ENCODE assay signal across 21 cellular contexts in genomic region chr16:85729452-85729851, GRCh38. TPM values are rescaled to one million over a fixed set of nuclear protein-coding genes. Genes with fewer than 3 reads are reported as not detected.
DNase-seq lines count a peak whose midpoint lies in the region; ATAC-seq and TF ChIP-seq lines count a peak whose summit lies in the region.
"Had no signal": no experiment of that assay in that cellular context is flagged by ENCODE, and none has a peak within 500 bp of the region (broad histone marks: within the 10 kb centered on the region; RNA-seq: fewer than 3 reads in every experiment).

No MANE protein-coding gene starts in this region.

- in situ Hi-C loops in G401 (cut with HindIII; ENCODE audit: low sequenced_read_pairs), result no loop called here

- DNase-seq in EL, result peak; percentile 39
- DNase-seq in NCI-H82 (lab: John Stamatoyannopoulos, UW), result peak; percentile 47
- DNase-seq in neural crest cell (ENCODE audit: low read depth, low spot score), result no peak
- no peak for DNase-seq in stimulated activated CD4-positive, alpha-beta T cell treated with anti-CD3 and anti-CD28 coated beads, Interleukin-2, amount 100 ng/mL, for 24 hours
- no peak for DNase-seq in stimulated activated effector memory CD8-positive, alpha-beta T cell treated with anti-CD3 and anti-CD28 coated beads, Interleukin-12 subunit alpha, Interleukin-12 subunit beta, amount 100 ng/mL, for 72 hours (ENCODE audit: low spot score in 2 of 2)
- no peak for DNase-seq in G401 (ENCODE audit: low spot score)
- DNase-seq: activated CD8-positive, alpha-beta T cell treated with anti-CD3 and anti-CD28 coated beads for 36 hours; activated gamma-delta T cell treated with Interleukin-2 at 50 U/mL for 16 hours; activated T-cell treated with anti-CD3 and anti-CD28 coated beads for 4 hours; cortex of kidney; DMS79; midbrain; NCI-H1417; stimulated activated CD4-positive, alpha-beta T cell treated with anti-CD3 and anti-CD28 coated beads, Interleukin-2, amount 100 ng/mL, for 48 hours; stimulated activated naive CD4-positive, alpha-beta T cell treated with Interleukin-2 at 50 U/mL for 16 hours; T-helper 9 cell; thyroid gland had no signal

- H3K4me1 Mint-ChIP-seq in dendritic cell treated with granulocyte-macrophage colony-stimulating factor and Interleukin-4, amounts not matched to agents 40 ng/mL and 50 ng/mL, for 4 days (ENCODE audit: low read depth), result peaks cover 51% of the 10 kb centered on the region
- H3K4me1 Mint-ChIP-seq in neural crest cell, result peaks cover 10% of the 10 kb centered on the region
- no peaks in the 10 kb centered on the region for H3K4me1 Mint-ChIP-seq in stimulated activated effector memory CD8-positive, alpha-beta T cell treated with anti-CD3 and anti-CD28 coated beads, Interleukin-12 subunit alpha, Interleukin-12 subunit beta, amount 100 ng/mL, for 72 hours

- peaks cover 22% of the 10 kb centered on the region for H3K36me3 Mint-ChIP-seq in dendritic cell treated with granulocyte-macrophage colony-stimulating factor and Interleukin-4, amounts not matched to agents 40 ng/mL and 50 ng/mL, for 4 days (ENCODE audit: low read depth)
- H3K36me3 Mint-ChIP-seq in neural crest cell (ENCODE audit: low read depth), result no peaks in the 10 kb centered on the region
- no peaks in the 10 kb centered on the region for H3K36me3 Mint-ChIP-seq in stimulated activated effector memory CD8-positive, alpha-beta T cell treated with anti-CD3 and anti-CD28 coated beads, Interleukin-12 subunit alpha, Interleukin-12 subunit beta, amount 100 ng/mL, for 72 hours

- intact Hi-C loops in dendritic cell treated with granulocyte-macrophage colony-stimulating factor and Interleukin-4, amounts not matched to agents 40 ng/mL and 50 ng/mL, for 4 days (cut with micrococcal nuclease), result no loop called here

- no peaks in the 10 kb centered on the region for H3K27me3 Mint-ChIP-seq in dendritic cell treated with granulocyte-macrophage colony-stimulating factor and Interleukin-4, amounts not matched to agents 40 ng/mL and 50 ng/mL, for 4 days
- peaks cover 2% of the 10 kb centered on the region for H3K27me3 Mint-ChIP-seq in neural crest cell (ENCODE audit: low read depth)
- H3K27me3 Mint-ChIP-seq: activated CD8-positive, alpha-beta T cell treated with anti-CD3 and anti-CD28 coated beads for 36 hours had no signal

- no peak for ATAC-seq in HG03159 (IDR thresholded peaks at IDR 0.05; ENCODE audit: unreplicated experiment)
- ATAC-seq in stimulated activated effector memory CD8-positive, alpha-beta T cell treated with anti-CD3 and anti-CD28 coated beads, Interleukin-12 subunit alpha, Interleukin-12 subunit beta, amount 100 ng/mL, for 72 hours, result no peak
- ATAC-seq: activated CD8-positive, alpha-beta T cell treated with anti-CD3 and anti-CD28 coated beads for 36 hours; HepG2; left lung had no signal

- H3K4me3 Mint-ChIP-seq in dendritic cell treated with granulocyte-macrophage colony-stimulating factor and Interleukin-4, amounts not matched to agents 40 ng/mL and 50 ng/mL, for 4 days, result peak overlapping the region; percentile 30
- H3K4me3 Mint-ChIP-seq in neural crest cell, result no peak overlapping the region
- no peak overlapping the region for H3K4me3 Mint-ChIP-seq in stimulated activated effector memory CD8-positive, alpha-beta T cell treated with anti-CD3 and anti-CD28 coated beads, Interleukin-12 subunit alpha, Interleukin-12 subunit beta, amount 100 ng/mL, for 72 hours
- H3K4me3 Mint-ChIP-seq: activated CD8-positive, alpha-beta T cell treated with anti-CD3 and anti-CD28 coated beads for 36 hours had no signal

- peak overlapping the region; percentile 84 for H3K27ac Mint-ChIP-seq in dendritic cell treated with granulocyte-macrophage colony-stimulating factor and Interleukin-4, amounts not matched to agents 40 ng/mL and 50 ng/mL, for 4 days
- peak overlapping the region; percentile 93 for H3K27ac Mint-ChIP-seq in neural crest cell (ENCODE audit: unreplicated experiment)
- no peak overlapping the region for H3K27ac Mint-ChIP-seq in stimulated activated effector memory CD8-positive, alpha-beta T cell treated with anti-CD3 and anti-CD28 coated beads, Interleukin-12 subunit alpha, Interleukin-12 subunit beta, amount 100 ng/mL, for 72 hours
- H3K27ac Mint-ChIP-seq: activated CD8-positive, alpha-beta T cell treated with anti-CD3 and anti-CD28 coated beads for 36 hours had no signal

- no peaks in the 10 kb centered on the region for H3K9me3 Mint-ChIP-seq in dendritic cell treated with granulocyte-macrophage colony-stimulating factor and Interleukin-4, amounts not matched to agents 40 ng/mL and 50 ng/mL, for 4 days
- no peaks in the 10 kb centered on the region for H3K9me3 Mint-ChIP-seq in neural crest cell
- H3K9me3 Mint-ChIP-seq in stimulated activated effector memory CD8-positive, alpha-beta T cell treated with anti-CD3 and anti-CD28 coated beads, Interleukin-12 subunit alpha, Interleukin-12 subunit beta, amount 100 ng/mL, for 72 hours, result no peaks in the 10 kb centered on the region
- H3K9me3 Mint-ChIP-seq: activated CD8-positive, alpha-beta T cell treated with anti-CD3 and anti-CD28 coated beads for 36 hours had no signal

- no peak for TF ChIP-seq CTCF in neural crest cell (conservative IDR thresholded peaks at IDR 0.05)

RNA-seq across cellular contexts. Expression of gene C16orf74, which starts 21.4 kb away (rescaled TPM):
- total RNA-seq in neural crest cell, result 1.2 TPM in 2 replicates
- 1.4 and 13.4 TPM in 2 replicates for total RNA-seq in G401 (2014; rRNA removed; shearing (Covaris generic))

RNA-seq across cellular contexts. Expression of gene GINS2, which starts 40.7 kb away (rescaled TPM):
- total RNA-seq in neural crest cell, result 74.0 and 82.2 TPM in 2 replicates
- 47.8 and 48.9 TPM in 2 replicates for total RNA-seq in G401 (2014; rRNA removed; shearing (Covaris generic))

Comparison
In these comparisons a context has a peak if more than half of its experiments do, and no peak if none do; other contexts are left out.
1. DNase-seq: peak in EL (single experiment) and NCI-H82 (single experiment); none in neural crest cell (single experiment), stimulated activated CD4-positive, alpha-beta T cell treated with anti-CD3 and anti-CD28 coated beads, Interleukin-2, amount 100 ng/mL, for 24 hours (0 of 2), stimulated activated effector memory CD8-positive, alpha-beta T cell treated with anti-CD3 and anti-CD28 coated beads, Interleukin-12 subunit alpha, Interleukin-12 subunit beta, amount 100 ng/mL, for 72 hours (0 of 2) and G401 (single experiment).